11 cellular contexts compared by ENCODE assay signal in genomic region chr5:60207031-60207430, GRCh38.
A peak's percentile ranks its signal among the peaks of the same experiment; 100 is the strongest.
DNase-seq lines count a peak whose midpoint lies in the region; ATAC-seq and TF ChIP-seq lines count a peak whose summit lies in the region.
"Had no signal": no experiment of that assay in that cellular context is flagged by ENCODE, and none has a peak within 500 bp of the region (broad histone marks: within the 10 kb centered on the region; RNA-seq: fewer than 3 reads in every experiment).

No MANE protein-coding gene starts in this region.

- no peaks in the 10 kb centered on the region for H3K4me1 ChIP-seq in breast epithelium

- TF ChIP-seq CTCF in GM13977 (IDR thresholded peaks at IDR 0.05; ENCODE audit: extremely low read depth, insufficient read depth, missing control alignments) (no peak), breast epithelium (IDR thresholded peaks at IDR 0.05) (no peak)

- in situ Hi-C loops in GM13977 (cut with MboI; ENCODE audit: low pct_unique_long_range_greater_than_20kb, low sequenced_read_pairs, unreplicated experiment), result no loop called here

- H3K36me3 ChIP-seq in breast epithelium, result no peaks in the 10 kb centered on the region

- H3K4me3 ChIP-seq in breast epithelium, result no peak overlapping the region

- intact Hi-C loops in breast epithelium (cut with DNase I; ENCODE audit: low total_unique reads), result no loop called here

- H3K9me3 ChIP-seq in breast epithelium, result no peaks in the 10 kb centered on the region

- no peaks in the 10 kb centered on the region for H3K27me3 ChIP-seq in breast epithelium

- H3K27ac ChIP-seq in breast epithelium, result no peak overlapping the region

- ATAC-seq in GM21390 (IDR thresholded peaks at IDR 0.05; ENCODE audit: unreplicated experiment), result peak; percentile 97
- ATAC-seq in HG03378 (IDR thresholded peaks at IDR 0.05; ENCODE audit: unreplicated experiment), result peak; percentile 96

- peak; percentile 42 for DNase-seq in GM13977 (ENCODE audit: low spot score)
- DNase-seq in cerebellum (ENCODE audit: low spot score), result peak; percentile 4
- no peak for DNase-seq in NCI-H526 treated with DMSO at 0.1 percent for 48 hours (lab: John Stamatoyannopoulos, UW)
- no peak for DNase-seq in NCI-H2227 treated with DMSO at 0.1 percent for 48 hours (lab: John Stamatoyannopoulos, UW)
- no peak for DNase-seq in breast epithelium (ENCODE audit: low spot score in 2 of 2)
- no peak for DNase-seq in erythroblast (lab: John Stamatoyannopoulos, UW)
- DNase-seq: activated naive CD4-positive, alpha-beta T cell treated with anti-CD3 and anti-CD28 coated beads for 36 hours; DND-41; SHP77 had no signal

- TF ChIP-seq POLR2A in breast epithelium (IDR thresholded peaks at IDR 0.05) (no peak), erythroblast (IDR thresholded peaks at IDR 0.05; ENCODE audit: low read length) (no peak)

Comparison
In these comparisons a context has a peak if more than half of its experiments do, and no peak if none do; other contexts are left out.
1. DNase-seq: peak in GM13977 (single experiment) and cerebellum (single experiment); none in NCI-H526 treated with DMSO at 0.1 percent for 48 hours (single experiment), NCI-H2227 treated with DMSO at 0.1 percent for 48 hours (single experiment), breast epithelium (0 of 2) and erythroblast (0 of 2).